In the genomic region with DNA sequence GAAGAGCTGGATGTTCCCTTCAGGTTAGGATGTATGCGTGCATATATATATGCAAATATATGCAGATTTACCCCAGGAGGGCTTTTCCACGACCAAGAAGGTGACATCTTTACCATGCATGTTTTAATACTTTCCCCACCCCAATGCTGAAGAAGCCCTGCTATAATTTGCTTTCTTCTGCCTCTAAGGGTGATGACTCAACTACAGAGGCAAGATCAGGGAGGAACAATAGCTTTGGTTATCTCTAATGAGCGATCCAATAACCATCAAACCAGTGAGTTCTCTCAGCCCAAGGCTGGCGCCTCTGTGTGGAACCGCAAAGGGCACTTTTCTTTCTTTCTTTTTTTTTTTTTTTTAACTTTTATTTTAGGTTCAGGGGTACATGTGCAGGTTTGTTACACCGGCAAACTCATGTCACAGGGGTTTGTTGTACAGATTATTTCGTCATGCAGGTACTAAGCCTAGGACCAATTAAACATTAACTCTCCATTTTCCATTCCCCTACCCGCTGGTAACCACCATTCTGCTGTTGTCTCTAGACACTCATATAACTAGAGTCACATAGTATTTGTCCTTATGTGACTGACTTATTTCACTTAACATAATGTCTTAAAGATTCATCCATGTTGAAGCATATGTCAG, we compare ENCODE assay signal across 11 cellular contexts. TPM values are rescaled to one million over a fixed set of nuclear protein-coding genes. Genes with fewer than 3 reads are reported as not detected.
A peak's percentile ranks its signal among the peaks of the same experiment; 100 is the strongest.
DNase-seq lines count a peak whose midpoint lies in the region; TF ChIP-seq lines count a peak whose summit lies in the region.
"Had no signal": no experiment of that assay in that cellular context is flagged by ENCODE, and none has a peak within 500 bp of the region (broad histone marks: within the 10 kb centered on the region; RNA-seq: fewer than 3 reads in every experiment).

No MANE protein-coding gene starts in this region.

- H3K9ac ChIP-seq in endocrine pancreas (ENCODE audit: control insufficient read depth, insufficient read depth, low read length) (no peak overlapping the region), rectal smooth muscle tissue (ENCODE audit: low read length) (no peak overlapping the region)

- H4K20me1 ChIP-seq in OCI-LY7 (ENCODE audit: insufficient read depth, low read length), result no peaks in the 10 kb centered on the region

- intact Hi-C loops in OCI-LY7 (cut with micrococcal nuclease; ENCODE audit: unreplicated experiment), result no loop called here

- peak; percentile 24 for DNase-seq in GM06990 (ENCODE audit: extremely low read depth, insufficient read length)
- no peak for DNase-seq in OCI-LY7 (ENCODE audit: low spot score)
- no peak for DNase-seq in NCI-H1694 treated with DMSO at 0.1 percent for 48 hours (lab: John Stamatoyannopoulos, UW)
- no peak for DNase-seq in AG20443 (ENCODE audit: low spot score)
- no peak for DNase-seq in GM20000 (ENCODE audit: low spot score)
- no peak for DNase-seq in NCI-H1417 treated with DMSO at 0.1 percent for 48 hours (lab: John Stamatoyannopoulos, UW)
- DNase-seq: NCI-H187 treated with DMSO at 0.1 percent for 48 hours, Right ventricle myocardium superior had no signal

- H3K4me3 ChIP-seq in GM06990 (replicated peaks; ENCODE audit: low read depth, low read length), result no peak overlapping the region
- H3K4me3 ChIP-seq in OCI-LY7 (ENCODE audit: low read depth, low read length, poor library complexity, severe bottlenecking), result peak overlapping the region; percentile 68
- peak overlapping the region; percentile 85 for H3K4me3 ChIP-seq in endocrine pancreas (ENCODE audit: control insufficient read depth, insufficient read depth, low read length)
- H3K4me3 ChIP-seq in rectal smooth muscle tissue (ENCODE audit: low read length), result no peak overlapping the region

- no peaks in the 10 kb centered on the region for H3K9me2 ChIP-seq in OCI-LY7 (ENCODE audit: insufficient read depth, low read length)

- POLR2A ChIA-PET in OCI-LY7 (lab: Charles Lee), result interaction anchor here (1.1 to 4.1 kb wide), 3 partner anchors 10 to 22 kb away, joined by 5 to 67 read pairs (median 50); no protein-coding TSS in a partner anchor

- H3K27me3 ChIP-seq in GM06990 (replicated peaks; ENCODE audit: control insufficient read depth, insufficient read depth, low read length) (no peaks in the 10 kb centered on the region), endocrine pancreas (ENCODE audit: control insufficient read depth, insufficient read depth, low read length) (no peaks in the 10 kb centered on the region), rectal smooth muscle tissue (ENCODE audit: control insufficient read depth, insufficient read depth, low read length) (no peaks in the 10 kb centered on the region)

- peaks cover 25% of the 10 kb centered on the region for H3K4me1 ChIP-seq in OCI-LY7 (ENCODE audit: insufficient read depth, low read length, poor library complexity, severe bottlenecking)
- H3K4me1 ChIP-seq in endocrine pancreas (ENCODE audit: control insufficient read depth, insufficient read depth, low read length), result no peaks in the 10 kb centered on the region
- peaks cover 2% of the 10 kb centered on the region for H3K4me1 ChIP-seq in rectal smooth muscle tissue (ENCODE audit: control insufficient read depth, insufficient read depth, low read length)

- no peaks in the 10 kb centered on the region for H3K9me3 ChIP-seq in OCI-LY7 (ENCODE audit: low read length)
- no peaks in the 10 kb centered on the region for H3K9me3 ChIP-seq in endocrine pancreas (ENCODE audit: control insufficient read depth, low read length)

- TF ChIP-seq CTCF in GM06990 (IDR thresholded peaks at IDR 0.05; ENCODE audit: insufficient read depth, low read length, poor library complexity, severe bottlenecking), result no peak
- TF ChIP-seq CTCF in OCI-LY7 (conservative IDR thresholded peaks at IDR 0.05; ENCODE audit: low read length), result no peak
- TF ChIP-seq CTCF in GM20000 (IDR thresholded peaks at IDR 0.05; ENCODE audit: extremely low read depth, missing control alignments), result no peak

- H3K36me3 ChIP-seq in GM06990 (ENCODE audit: control insufficient read depth, insufficient read depth, low read length) (no peaks in the 10 kb centered on the region), OCI-LY7 (ENCODE audit: insufficient read depth, low read length) (no peaks in the 10 kb centered on the region), endocrine pancreas (ENCODE audit: control insufficient read depth, insufficient read depth, low read length) (no peaks in the 10 kb centered on the region), rectal smooth muscle tissue (ENCODE audit: control insufficient read depth, insufficient read depth, low read length) (no peaks in the 10 kb centered on the region)

- peak overlapping the region; percentile 88 for H3K4me2 ChIP-seq in OCI-LY7 (ENCODE audit: low read length)

- BruUV-seq in OCI-LY7 (replicated peaks; lab: Mats Ljungman, UMichigan), result no TSS peak

- H3K27ac ChIP-seq in OCI-LY7 (ENCODE audit: low read depth, low read length, poor library complexity, severe bottlenecking) (peak overlapping the region; percentile 74), rectal smooth muscle tissue (ENCODE audit: low read depth, low read length) (peak overlapping the region; percentile 96)

- CTCF ChIA-PET in OCI-LY7 (lab: Charles Lee; ENCODE audit: unreplicated experiment), result interaction anchor here (1.4 kb wide), 1 partner anchor 9 kb away, joined by 5 read pairs; no protein-coding TSS in a partner anchor

- peak overlapping the region; percentile 80 for H2AFZ ChIP-seq in OCI-LY7 (ENCODE audit: low read length)

- no peaks in the 10 kb centered on the region for H3K79me2 ChIP-seq in OCI-LY7 (ENCODE audit: insufficient read depth, low read depth, low read length)

RNA-seq across cellular contexts. Expression of gene UBE2L5, which starts 25.7 kb away (rescaled TPM):
- 0.15 and 0.22 TPM in 2 replicates for total RNA-seq in OCI-LY7 (2014; rRNA removed; shearing (Covaris generic))
- 1.00 and 1.8 TPM in 2 replicates for total RNA-seq in OCI-LY7 (2022)
- total RNA-seq: Daoy, Right ventricle myocardium superior had no signal

Comparison
In these comparisons a context has a peak if more than half of its experiments do, and no peak if none do; other contexts are left out.
1. H3K4me3 ChIP-seq: peak in OCI-LY7 (single experiment) and endocrine pancreas (single experiment); none in GM06990 (single experiment) and rectal smooth muscle tissue (single experiment).